ENCODE assay signal across 8 cellular contexts in genomic region chr11:35040221-35040942, GRCh38.
DNase-seq lines count a peak whose midpoint lies in the region; ATAC-seq and TF ChIP-seq lines count a peak whose summit lies in the region.

No MANE protein-coding gene starts in this region.

- POLR2A ChIA-PET in CD8-positive, alpha-beta T cell (lab: Charles Lee), result interaction anchor here (0.7 to 1.8 kb wide), 3 partner anchors 51 to 118 kb away, joined by 3 to 6 read pairs (median 3); no protein-coding TSS in a partner anchor

- peaks cover 25% of the 10 kb centered on the region for H3K4me1 ChIP-seq in CD8-positive, alpha-beta T cell (ENCODE audit: insufficient read depth, low read length)

- peaks cover 35% of the 10 kb centered on the region for H3K4me1 Mint-ChIP-seq in CD8-positive, alpha-beta T cell (ENCODE audit: low read depth)
- H3K4me1 Mint-ChIP-seq in stimulated activated memory B cell treated with anti-CD40 and anti-IgM and Interleukin-4, amounts not matched to agents 10 μg/mL and 1 μg/mL and 100 μg/mL, for 72 hours, result peaks cover 52% of the 10 kb centered on the region

- intact Hi-C loops in CD8-positive, alpha-beta T cell (cut with DNase I, micrococcal nuclease), result loop anchor here in 1 of 2 experiments (1.0 to 2.0 kb wide), 3 partner anchors 28 to 126 kb away; no protein-coding TSS in a partner anchor

- peak overlapping the region; percentile 97 for H3K27ac Mint-ChIP-seq in CD8-positive, alpha-beta T cell
- peak overlapping the region; percentile 85 for H3K27ac Mint-ChIP-seq in stimulated activated memory B cell treated with anti-CD40 and anti-IgM and Interleukin-4, amounts not matched to agents 10 μg/mL and 1 μg/mL and 100 μg/mL, for 72 hours

- peak; percentile 77 for ATAC-seq in CD8-positive, alpha-beta T cell
- peak; percentile 63 for ATAC-seq in GM21390 (IDR thresholded peaks at IDR 0.05; ENCODE audit: unreplicated experiment)
- ATAC-seq in stimulated activated memory B cell treated with anti-CD40 and anti-IgM and Interleukin-4, amounts not matched to agents 10 μg/mL and 1 μg/mL and 100 μg/mL, for 72 hours, result peak; percentile 93

- H3K36me3 ChIP-seq in CD8-positive, alpha-beta T cell (ENCODE audit: insufficient read depth, low read length), result no peaks in the 10 kb centered on the region
- H3K36me3 ChIP-seq in WERI-Rb-1, result no peaks in the 10 kb centered on the region

- H3K27ac ChIP-seq in CD8-positive, alpha-beta T cell (ENCODE audit: low read depth, low read length), result peak overlapping the region; percentile 36
- no peak overlapping the region for H3K27ac ChIP-seq in WERI-Rb-1

- H3K36me3 Mint-ChIP-seq in CD8-positive, alpha-beta T cell, result no peaks in the 10 kb centered on the region
- no peaks in the 10 kb centered on the region for H3K36me3 Mint-ChIP-seq in stimulated activated memory B cell treated with anti-CD40 and anti-IgM and Interleukin-4, amounts not matched to agents 10 μg/mL and 1 μg/mL and 100 μg/mL, for 72 hours

- CTCF ChIA-PET in CD8-positive, alpha-beta T cell (lab: Charles Lee), result interaction anchor here (1.0 to 2.0 kb wide), 5 partner anchors 101 to 351 kb away, joined by 3 to 5 read pairs (median 4); no protein-coding TSS in a partner anchor

- H3K9me3 Mint-ChIP-seq in CD8-positive, alpha-beta T cell, result no peaks in the 10 kb centered on the region
- H3K9me3 Mint-ChIP-seq in stimulated activated memory B cell treated with anti-CD40 and anti-IgM and Interleukin-4, amounts not matched to agents 10 μg/mL and 1 μg/mL and 100 μg/mL, for 72 hours, result peaks cover 3% of the 10 kb centered on the region

- H3K4me3 Mint-ChIP-seq in CD8-positive, alpha-beta T cell, result peak overlapping the region; percentile 79
- peak overlapping the region; percentile 72 for H3K4me3 Mint-ChIP-seq in stimulated activated memory B cell treated with anti-CD40 and anti-IgM and Interleukin-4, amounts not matched to agents 10 μg/mL and 1 μg/mL and 100 μg/mL, for 72 hours

- DNase-seq in CD8-positive, alpha-beta T cell, result peak in 6 of 7 experiments; percentile 16 to 75 (median 48)
- DNase-seq in HT1080 (ENCODE audit: low read depth), result peak; percentile 97
- DNase-seq in activated CD4-positive, alpha-beta T cell treated with anti-CD3 and anti-CD28 coated beads, Interleukin-2, amount 50 U/mL, for 4 hours, result peak; percentile 56
- DNase-seq in fibroblast of pulmonary artery (ENCODE audit: low read depth), result peak; percentile 38
- DNase-seq in NCI-H345 (lab: John Stamatoyannopoulos, UW), result no peak
- no peak for DNase-seq in WERI-Rb-1

- H3K27me3 ChIP-seq in CD8-positive, alpha-beta T cell (ENCODE audit: insufficient read depth, low read length), result no peaks in the 10 kb centered on the region
- no peaks in the 10 kb centered on the region for H3K27me3 ChIP-seq in WERI-Rb-1 (ENCODE audit: insufficient read depth, low read depth, severe bottlenecking)

- no peak overlapping the region for H3K4me3 ChIP-seq in CD8-positive, alpha-beta T cell (ENCODE audit: low read depth, low read length)
- H3K4me3 ChIP-seq in fibroblast of pulmonary artery (replicated peaks; ENCODE audit: low read depth, low read length) (no peak overlapping the region), WERI-Rb-1 (ENCODE audit: low read depth, low read length) (no peak overlapping the region)

- H3K9me3 ChIP-seq in CD8-positive, alpha-beta T cell (ENCODE audit: low read length), result no peaks in the 10 kb centered on the region
- H3K9me3 ChIP-seq in WERI-Rb-1 (ENCODE audit: severe bottlenecking), result no peaks in the 10 kb centered on the region

- no peaks in the 10 kb centered on the region for H3K27me3 Mint-ChIP-seq in CD8-positive, alpha-beta T cell (ENCODE audit: low read depth)
- H3K27me3 Mint-ChIP-seq in stimulated activated memory B cell treated with anti-CD40 and anti-IgM and Interleukin-4, amounts not matched to agents 10 μg/mL and 1 μg/mL and 100 μg/mL, for 72 hours, result no peaks in the 10 kb centered on the region

- TF ChIP-seq CTCF in CD8-positive, alpha-beta T cell (IDR thresholded peaks at IDR 0.05), result no peak
- TF ChIP-seq CTCF in fibroblast of pulmonary artery (IDR thresholded peaks at IDR 0.05; ENCODE audit: low read length, missing control alignments) (no peak), WERI-Rb-1 (IDR thresholded peaks at IDR 0.05; ENCODE audit: low read depth, low read length) (no peak)

Comparison
In these comparisons a context has a peak if more than half of its experiments do, and no peak if none do; other contexts are left out.
1. DNase-seq: peak in CD8-positive, alpha-beta T cell (6 of 7), HT1080 (single experiment), activated CD4-positive, alpha-beta T cell treated with anti-CD3 and anti-CD28 coated beads, Interleukin-2, amount 50 U/mL, for 4 hours (2 of 2) and fibroblast of pulmonary artery (single experiment); none in NCI-H345 (single experiment) and WERI-Rb-1 (single experiment).
2. Peak in every context shown above with its lines, with median percentiles within 50 percentile points of each other: ATAC-seq.